In genomic region chr10:27240212-27240890, GRCh38 we compare ENCODE assay signal across 8 cellular contexts.
DNase-seq lines count a peak whose midpoint lies in the region; ATAC-seq and TF ChIP-seq lines count a peak whose summit lies in the region.

ACBD5 (minus strand) TSS chr10:27240797; CDS start chr10:27240688, 109 bp downstream.

- H3K4me3 ChIP-seq in astrocyte of the cerebellum (ENCODE audit: low read depth, low read length) (peak within 1 kb of the TSS; percentile 67), rectal smooth muscle tissue (ENCODE audit: low read length) (peak within 1 kb of the TSS; percentile 81)

- TF ChIP-seq CTCF in astrocyte of the cerebellum (IDR thresholded peaks at IDR 0.05; ENCODE audit: low read depth, low read length, missing control alignments) = no peak

- H3K27ac ChIP-seq in rectal smooth muscle tissue (ENCODE audit: low read depth, low read length) = peak within 1 kb of the TSS; percentile 98

- no peaks in the 10 kb centered on the region for H3K27me3 ChIP-seq in rectal smooth muscle tissue (ENCODE audit: control insufficient read depth, insufficient read depth, low read length)

- peaks cover 9% of the 10 kb centered on the region for H3K4me1 ChIP-seq in rectal smooth muscle tissue (ENCODE audit: control insufficient read depth, insufficient read depth, low read length)

- in situ Hi-C loops in astrocyte of the cerebellum (cut with HindIII; ENCODE audit: low sequenced_read_pairs) = no loop called here

- H3K9ac ChIP-seq in rectal smooth muscle tissue (ENCODE audit: low read length) = peak within 1 kb of the TSS; percentile 96

- H3K36me3 ChIP-seq in rectal smooth muscle tissue (ENCODE audit: control insufficient read depth, insufficient read depth, low read length) = no peaks in the 10 kb centered on the region

- DNase-seq in NCI-H1694 treated with DMSO at 0.1 percent for 48 hours (lab: John Stamatoyannopoulos, UW) (peak; percentile 56), T1000 (lab: John Stamatoyannopoulos, UW) (peak; percentile 67), astrocyte of the cerebellum (ENCODE audit: low read depth) (peak; percentile 44), hepatic stellate cell (ENCODE audit: low spot score) (peak; percentile 68)

- peak; percentile 49 for ATAC-seq in GM18498 (IDR thresholded peaks at IDR 0.05; ENCODE audit: unreplicated experiment)
- ATAC-seq in HG02798 (IDR thresholded peaks at IDR 0.05; ENCODE audit: poor library complexity, unreplicated experiment) = peak; percentile 51
- no peak for ATAC-seq in GM18519 (IDR thresholded peaks at IDR 0.05; ENCODE audit: low FRiP score, unreplicated experiment)
